20 cellular contexts compared by ENCODE assay signal in the genomic region with DNA sequence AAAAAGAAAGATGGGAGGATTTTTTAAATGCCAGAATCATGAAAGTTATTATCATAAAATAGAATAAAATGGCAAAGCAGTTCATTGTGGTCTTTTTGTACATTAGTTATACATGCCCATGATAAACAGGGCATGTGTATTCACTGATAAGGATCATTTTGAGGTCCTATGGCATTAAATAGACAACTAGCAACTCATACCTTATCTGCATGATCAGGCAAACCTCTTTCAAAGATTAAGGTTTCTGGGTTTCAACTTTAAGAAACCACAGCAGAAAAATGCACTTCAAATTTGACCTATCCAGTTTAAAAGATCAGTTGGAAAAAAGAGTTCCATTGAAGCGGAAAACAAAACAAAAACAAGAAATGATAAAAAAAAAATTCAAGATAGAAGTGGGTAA. TPM values are rescaled to one million over a fixed set of nuclear protein-coding genes. Genes with fewer than 3 reads are reported as not detected.
A peak's percentile ranks its signal among the peaks of the same experiment; 100 is the strongest.
DNase-seq lines count a peak whose midpoint lies in the region; ATAC-seq and TF ChIP-seq lines count a peak whose summit lies in the region.
"Had no signal": no experiment of that assay in that cellular context is flagged by ENCODE, and none has a peak within 500 bp of the region (broad histone marks: within the 10 kb centered on the region; RNA-seq: fewer than 3 reads in every experiment).

No MANE protein-coding gene starts in this region.

- peaks cover 2 to 39% of the 10 kb centered on the region in 2 experiments for H3K36me3 ChIP-seq in SK-N-SH (replicated peaks in 1 of 2; ENCODE audit: control insufficient read depth in 1 of 2, insufficient read depth in 2 of 2, low read length in 1 of 2)
- H3K36me3 ChIP-seq: BLaER1 had no signal

- no peaks in the 10 kb centered on the region for H3K9me2 ChIP-seq in SK-N-SH

- no peaks in the 10 kb centered on the region for H4K20me1 ChIP-seq in SK-N-SH (ENCODE audit: insufficient read depth)
- H4K20me1 ChIP-seq: BLaER1 had no signal

- TF ChIP-seq EP300 in SK-N-SH (IDR thresholded peaks at IDR 0.05; ENCODE audit: borderline replicate concordance in 1 of 2, low read depth in 1 of 2, low read length in 1 of 2), result no peak

- no peak overlapping the region for H3K9ac ChIP-seq in SK-N-SH
- H3K9ac ChIP-seq: BLaER1, GM23248 had no signal

- DNase-seq in SK-N-SH (no peak), RPMI7951 (ENCODE audit: low read depth) (peak; percentile 9), astrocyte of the hippocampus (ENCODE audit: low read depth, low spot score) (peak; percentile 40), NOMO-1 (lab: John Stamatoyannopoulos, UW; ENCODE audit: unreplicated experiment in 2 of 2) (no peak)
- no peak for DNase-seq in activated naive CD4-positive, alpha-beta T cell treated with anti-CD3 and anti-CD28 coated beads for 36 hours
- DNase-seq: Caco-2; CD4-positive, CD25-positive, alpha-beta regulatory T cell; CD8-positive, alpha-beta T cell; DMS153; DND-41; GM23248; H7; HCEC 1CT had no signal

- peaks cover 7% of the 10 kb centered on the region; the same call in 1 of the 2 replicates for H3K9me3 ChIP-seq in SK-N-SH

- no peaks in the 10 kb centered on the region for H3K4me1 ChIP-seq in SK-N-SH (ENCODE audit: control insufficient read depth in 1 of 2, insufficient read depth in 2 of 2, low read depth in 1 of 2, low read length in 1 of 2)
- H3K4me1 ChIP-seq: BLaER1 had no signal

- H3K27me3 Mint-ChIP-seq in activated naive CD4-positive, alpha-beta T cell treated with anti-CD3 and anti-CD28 coated beads for 36 hours (ENCODE audit: low read depth), result no peaks in the 10 kb centered on the region
- H3K27me3 Mint-ChIP-seq: B cell had no signal

- no peak overlapping the region for H3K27ac ChIP-seq in SK-N-SH (ENCODE audit: low read depth in 2 of 2, low read length in 1 of 2)
- H3K27ac ChIP-seq: 22Rv1, BLaER1, C4-2B, GM23248 had no signal

- peaks cover 7% of the 10 kb centered on the region for H3F3A ChIP-seq in SK-N-SH (replicated peaks; ENCODE audit: insufficient read depth)

- H2AFZ ChIP-seq in SK-N-SH (ENCODE audit: low read depth), result no peak overlapping the region
- H2AFZ ChIP-seq: GM23248 had no signal

- H3K4me2 ChIP-seq in SK-N-SH, result no peak overlapping the region
- H3K4me2 ChIP-seq: BLaER1 had no signal

- no peak overlapping the region for H3K4me3 Mint-ChIP-seq in activated naive CD4-positive, alpha-beta T cell treated with anti-CD3 and anti-CD28 coated beads for 36 hours
- H3K4me3 Mint-ChIP-seq: B cell; CD4-positive, CD25-positive, alpha-beta regulatory T cell; CD8-positive, alpha-beta T cell had no signal

- H3K4me3 ChIP-seq in SK-N-SH (ENCODE audit: low read depth in 2 of 2, low read length in 1 of 2), result no peak overlapping the region
- H3K4me3 ChIP-seq: BLaER1, GM23248 had no signal

- CTCF ChIA-PET in SK-N-SH (lab: Yijun Ruan, JAX), result interaction anchor here (0.7 to 1.0 kb wide), 2 partner anchors 32 to 97 kb away, joined by 3 read pairs; no protein-coding TSS in a partner anchor
- CTCF ChIA-PET in activated naive CD4-positive, alpha-beta T cell treated with anti-CD3 and anti-CD28 coated beads for 36 hours (lab: Charles Lee), result no interaction called here

- H3K9me3 Mint-ChIP-seq in activated naive CD4-positive, alpha-beta T cell treated with anti-CD3 and anti-CD28 coated beads for 36 hours, result peaks cover 7% of the 10 kb centered on the region

- intact Hi-C loops in activated naive CD4-positive, alpha-beta T cell treated with anti-CD3 and anti-CD28 coated beads for 36 hours (cut with micrococcal nuclease), result no loop called here

- H3K36me3 Mint-ChIP-seq in activated naive CD4-positive, alpha-beta T cell treated with anti-CD3 and anti-CD28 coated beads for 36 hours (ENCODE audit: low read depth), result peaks cover 3% of the 10 kb centered on the region
- H3K36me3 Mint-ChIP-seq: CD4-positive, CD25-positive, alpha-beta regulatory T cell; CD8-positive, alpha-beta T cell had no signal

- no peak for TF ChIP-seq CTCF in SK-N-SH (IDR thresholded peaks at IDR 0.05)

- no peak for TF ChIP-seq RAD21 in SK-N-SH (IDR thresholded peaks at IDR 0.05; ENCODE audit: low read length)

- no peak for ATAC-seq in SK-N-SH treated with all-trans-retinoic acid at 6 μM for 48 hours
- ATAC-seq in GM18511 (IDR thresholded peaks at IDR 0.05; ENCODE audit: unreplicated experiment), result no peak
- no peak for ATAC-seq in HG03342 (IDR thresholded peaks at IDR 0.05; ENCODE audit: unreplicated experiment)
- ATAC-seq: CD8-positive, alpha-beta T cell had no signal

- no peak overlapping the region for H3K27ac Mint-ChIP-seq in activated naive CD4-positive, alpha-beta T cell treated with anti-CD3 and anti-CD28 coated beads for 36 hours
- H3K27ac Mint-ChIP-seq: B cell; CD4-positive, CD25-positive, alpha-beta regulatory T cell; CD8-positive, alpha-beta T cell had no signal

- POLR2A ChIA-PET in SK-N-SH (lab: Yijun Ruan, JAX), result no interaction called here

- WGBS in SK-N-SH (ENCODE audit: low lambda C conversion rate), result 94% methylated on average over 1 of the region's 1 CpG

- no peaks in the 10 kb centered on the region for H3K27me3 ChIP-seq in SK-N-SH (ENCODE audit: insufficient read depth)
- H3K27me3 ChIP-seq: BLaER1 had no signal

- H3K4me1 Mint-ChIP-seq in activated naive CD4-positive, alpha-beta T cell treated with anti-CD3 and anti-CD28 coated beads for 36 hours (ENCODE audit: low read depth), result no peaks in the 10 kb centered on the region
- H3K4me1 Mint-ChIP-seq: B cell had no signal

- no peaks in the 10 kb centered on the region for H3K79me2 ChIP-seq in SK-N-SH (ENCODE audit: insufficient read depth)

TF ChIP-seq in SK-N-SH, 30 proteins besides CTCF, POLR2A, EP300 and RAD21:
- TF ChIP-seq JUND (IDR thresholded peaks at IDR 0.05) (0 out of 2 replicates have a peak, but pooled peaks have one; percentile 26), SIN3A (IDR thresholded peaks at IDR 0.05; ENCODE audit: borderline replicate concordance, low read depth, low read length) (no peak), TCF12 (IDR thresholded peaks at IDR 0.05) (peak; percentile 14; the same call in 1 of the 2 replicates)

TF ChIP-seq in SK-N-SH treated with all-trans-retinoic acid at 6 μM for 48 hours, 23 proteins besides CTCF, POLR2A, EP300 and RAD21:
- TF ChIP-seq, protein P1, sequence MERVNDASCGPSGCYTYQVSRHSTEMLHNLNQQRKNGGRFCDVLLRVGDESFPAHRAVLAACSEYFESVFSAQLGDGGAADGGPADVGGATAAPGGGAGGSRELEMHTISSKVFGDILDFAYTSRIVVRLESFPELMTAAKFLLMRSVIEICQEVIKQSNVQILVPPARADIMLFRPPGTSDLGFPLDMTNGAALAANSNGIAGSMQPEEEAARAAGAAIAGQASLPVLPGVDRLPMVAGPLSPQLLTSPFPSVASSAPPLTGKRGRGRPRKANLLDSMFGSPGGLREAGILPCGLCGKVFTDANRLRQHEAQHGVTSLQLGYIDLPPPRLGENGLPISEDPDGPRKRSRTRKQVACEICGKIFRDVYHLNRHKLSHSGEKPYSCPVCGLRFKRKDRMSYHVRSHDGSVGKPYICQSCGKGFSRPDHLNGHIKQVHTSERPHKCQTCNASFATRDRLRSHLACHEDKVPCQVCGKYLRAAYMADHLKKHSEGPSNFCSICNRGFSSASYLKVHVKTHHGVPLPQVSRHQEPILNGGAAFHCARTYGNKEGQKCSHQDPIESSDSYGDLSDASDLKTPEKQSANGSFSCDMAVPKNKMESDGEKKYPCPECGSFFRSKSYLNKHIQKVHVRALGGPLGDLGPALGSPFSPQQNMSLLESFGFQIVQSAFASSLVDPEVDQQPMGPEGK (CRISPR knock-in tag; IDR thresholded peaks at IDR 0.05; ENCODE audit: borderline replicate concordance), result no peak
- no peak for TF ChIP-seq SNAI2 (CRISPR knock-in tag; IDR thresholded peaks at IDR 0.05)

RNA-seq across cellular contexts. Expression of a gene that starts 22.8 kb away (rescaled TPM):
- polyA plus RNA-seq in SK-N-SH (2012; rRNA removed), result 5.2 and 6.3 TPM in 2 replicates
- polyA plus RNA-seq in SK-N-SH (2012; cell fraction: cytosol; rRNA removed), result 7.9 and 10.5 TPM in 2 replicates
- 3.5 and 4.1 TPM in 2 replicates for polyA plus RNA-seq in SK-N-SH (2012; cell fraction: nucleus; rRNA removed)
- total RNA-seq in RPMI7951 (2014; rRNA removed; shearing (Covaris generic)), result 4.3 and 5.2 TPM in 2 replicates
- total RNA-seq in activated naive CD4-positive, alpha-beta T cell treated with anti-CD3 and anti-CD28 coated beads for 36 hours, result under 1 TPM; 0.30 to 0.69 TPM
- total RNA-seq: CD8-positive, alpha-beta T cell had no signal

Comparison
In these comparisons a context has a peak if more than half of its experiments do, and no peak if none do; other contexts are left out.
1. DNase-seq: peak in RPMI7951 (single experiment) and astrocyte of the hippocampus (single experiment); none in SK-N-SH (single experiment), NOMO-1 (0 of 2) and activated naive CD4-positive, alpha-beta T cell treated with anti-CD3 and anti-CD28 coated beads for 36 hours (single experiment).